8 cellular contexts compared by ENCODE assay signal in the genomic region with DNA sequence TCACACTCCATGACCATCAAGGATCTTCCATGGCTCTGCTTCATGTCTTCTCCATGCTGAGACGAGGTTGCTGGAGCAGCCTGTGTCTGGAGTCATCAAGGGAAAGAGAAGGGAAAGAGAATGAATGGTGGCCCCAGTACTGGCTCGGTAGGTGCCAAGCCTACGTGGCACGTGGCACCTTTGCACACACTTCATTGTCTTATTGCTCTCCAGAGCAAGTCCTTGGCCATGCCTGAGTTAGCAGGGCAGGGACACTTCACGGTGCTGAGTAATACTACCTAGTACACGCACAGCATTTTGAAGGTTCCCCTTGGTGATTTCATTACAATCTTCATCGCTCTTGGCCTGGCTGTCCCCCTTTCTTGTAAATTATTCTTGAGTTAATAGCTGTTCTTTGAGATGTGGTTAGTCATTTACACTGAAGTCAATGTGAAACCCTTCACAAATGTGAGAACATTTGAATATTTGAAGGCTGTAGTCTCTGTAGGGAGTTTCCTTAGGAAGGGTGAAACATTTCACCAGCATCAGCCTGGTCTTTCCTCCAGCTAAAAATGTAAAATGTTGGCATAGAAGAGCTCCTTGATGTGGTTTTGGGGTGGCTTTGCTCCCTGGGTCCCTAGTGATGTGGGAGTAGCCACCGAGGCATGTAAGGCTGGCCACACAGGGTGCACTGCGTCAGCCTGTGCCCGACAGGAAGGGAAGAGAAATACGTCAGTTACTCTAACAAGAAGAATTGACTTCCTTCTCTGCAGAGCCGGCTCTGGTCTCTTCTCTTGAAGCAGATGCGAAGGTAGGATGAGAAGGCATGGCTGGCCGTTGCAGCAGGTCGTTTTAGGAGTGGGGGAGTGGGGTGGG. TPM values are rescaled to one million over a fixed set of nuclear protein-coding genes. Genes with fewer than 3 reads are reported as not detected.
DNase-seq lines count a peak whose midpoint lies in the region; ATAC-seq and TF ChIP-seq lines count a peak whose summit lies in the region.

A gene with protein sequence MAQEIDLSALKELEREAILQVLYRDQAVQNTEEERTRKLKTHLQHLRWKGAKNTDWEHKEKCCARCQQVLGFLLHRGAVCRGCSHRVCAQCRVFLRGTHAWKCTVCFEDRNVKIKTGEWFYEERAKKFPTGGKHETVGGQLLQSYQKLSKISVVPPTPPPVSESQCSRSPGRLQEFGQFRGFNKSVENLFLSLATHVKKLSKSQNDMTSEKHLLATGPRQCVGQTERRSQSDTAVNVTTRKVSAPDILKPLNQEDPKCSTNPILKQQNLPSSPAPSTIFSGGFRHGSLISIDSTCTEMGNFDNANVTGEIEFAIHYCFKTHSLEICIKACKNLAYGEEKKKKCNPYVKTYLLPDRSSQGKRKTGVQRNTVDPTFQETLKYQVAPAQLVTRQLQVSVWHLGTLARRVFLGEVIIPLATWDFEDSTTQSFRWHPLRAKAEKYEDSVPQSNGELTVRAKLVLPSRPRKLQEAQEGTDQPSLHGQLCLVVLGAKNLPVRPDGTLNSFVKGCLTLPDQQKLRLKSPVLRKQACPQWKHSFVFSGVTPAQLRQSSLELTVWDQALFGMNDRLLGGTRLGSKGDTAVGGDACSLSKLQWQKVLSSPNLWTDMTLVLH (plus strand): TSS at position 766 of the 855 bp plus-strand sequence. CDS start 13,215 bp downstream, outside the sequence.

- H3K36me3 Mint-ChIP-seq in natural killer cell = no peaks in the 10 kb centered on the region

- TF ChIP-seq EP300 in Ishikawa (IDR thresholded peaks at IDR 0.05; ENCODE audit: borderline replicate concordance) = no peak; the same call in 1 of the 2 replicates

- H3K9ac ChIP-seq in colonic mucosa (ENCODE audit: low read depth in 2 of 2, low read length in 2 of 2) = peak within 1 kb of the TSS in 1 of 2 donors; percentile 59

- intact Hi-C loops in colonic mucosa (cut with DNase I) (no loop called here), natural killer cell (cut with micrococcal nuclease) (loop anchor here (1.0 to 10.0 kb wide), 6 partner anchors 82 to 1325 kb away; no protein-coding TSS in a partner anchor)

- no peaks in the 10 kb centered on the region for H3K9me3 Mint-ChIP-seq in natural killer cell

- no peak for TF ChIP-seq RAD21 in Ishikawa (IDR thresholded peaks at IDR 0.05; ENCODE audit: low read depth)

- H3K27ac ChIP-seq in colonic mucosa (peak within 1 kb of the TSS; percentile 36), thoracic aorta (peak within 1 kb of the TSS; percentile 30 to 58)

- H3K9me3 ChIP-seq in colonic mucosa (no peaks in the 10 kb centered on the region), thoracic aorta (no peaks in the 10 kb centered on the region)

- no peak for TF ChIP-seq CTCF in colonic mucosa (IDR thresholded peaks at IDR 0.05)
- TF ChIP-seq CTCF in natural killer cell (IDR thresholded peaks at IDR 0.05) = no peak
- TF ChIP-seq CTCF in thoracic aorta (IDR thresholded peaks at IDR 0.05) = no peak

- H3K4me3 ChIP-seq in colonic mucosa (no peak within 1 kb of the TSS), thoracic aorta (peak within 1 kb of the TSS; percentile 37)

- peaks cover 4% of the 10 kb centered on the region for H3K4me1 ChIP-seq in colonic mucosa
- H3K4me1 ChIP-seq in thoracic aorta (ENCODE audit: control insufficient read depth in 1 of 2, low read depth in 2 of 2) = peaks cover 0 to 29% of the 10 kb centered on the region in 2 donors

- peak within 1 kb of the TSS; percentile 87 for H3K4me3 Mint-ChIP-seq in natural killer cell

- H3K4me1 Mint-ChIP-seq in natural killer cell = peaks cover 57 to 62% of the 10 kb centered on the region in 2 donors

- H3K36me3 ChIP-seq in colonic mucosa = no peaks in the 10 kb centered on the region
- no peaks in the 10 kb centered on the region for H3K36me3 ChIP-seq in thoracic aorta

- H3K27me3 ChIP-seq in colonic mucosa (no peaks in the 10 kb centered on the region), thoracic aorta (replicated peaks; ENCODE audit: insufficient read depth) (no peaks in the 10 kb centered on the region)

- no peaks in the 10 kb centered on the region for H3K27me3 Mint-ChIP-seq in natural killer cell (ENCODE audit: low read depth in 2 of 2)

- H3K27ac Mint-ChIP-seq in natural killer cell = peak within 1 kb of the TSS; percentile 96 to 99

- DNase-seq in DMS53 (lab: John Stamatoyannopoulos, UW) (peak; percentile 89), colonic mucosa (peak; percentile 55), natural killer cell (peak; percentile 62), thoracic aorta (ENCODE audit: low spot score) (no peak), 8988T (no peak)
- DNase-seq in activated CD4-positive, CD25-positive, alpha-beta regulatory T cell treated with anti-CD3 and anti-CD28 coated beads, Interleukin-2, amount 50 U/mL, for 72 hours = peak; percentile 73

- peak; percentile 48 for ATAC-seq in GM21447 (IDR thresholded peaks at IDR 0.05; ENCODE audit: unreplicated experiment)
- ATAC-seq in natural killer cell = peak; percentile 47 to 73 (median 60)
- no peak for ATAC-seq in thoracic aorta (ENCODE audit: insufficient number of reproducible peaks, low FRiP score, low read depth)

TF ChIP-seq in Ishikawa, 13 proteins besides CTCF, POLR2A, EP300 and RAD21:
- TF ChIP-seq, protein P1, sequence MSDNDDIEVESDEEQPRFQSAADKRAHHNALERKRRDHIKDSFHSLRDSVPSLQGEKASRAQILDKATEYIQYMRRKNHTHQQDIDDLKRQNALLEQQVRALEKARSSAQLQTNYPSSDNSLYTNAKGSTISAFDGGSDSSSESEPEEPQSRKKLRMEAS (IDR thresholded peaks at IDR 0.05) = peak; percentile 97
- TF ChIP-seq EGR1 (IDR thresholded peaks at IDR 0.05) = no peak
- TF ChIP-seq, protein P2, sequence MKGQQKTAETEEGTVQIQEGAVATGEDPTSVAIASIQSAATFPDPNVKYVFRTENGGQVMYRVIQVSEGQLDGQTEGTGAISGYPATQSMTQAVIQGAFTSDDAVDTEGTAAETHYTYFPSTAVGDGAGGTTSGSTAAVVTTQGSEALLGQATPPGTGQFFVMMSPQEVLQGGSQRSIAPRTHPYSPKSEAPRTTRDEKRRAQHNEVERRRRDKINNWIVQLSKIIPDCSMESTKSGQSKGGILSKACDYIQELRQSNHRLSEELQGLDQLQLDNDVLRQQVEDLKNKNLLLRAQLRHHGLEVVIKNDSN (IDR thresholded peaks at IDR 0.05) = peak; percentile 67
TF ChIP-seq in Ishikawa: peak in this region for 2.

RNA-seq across cellular contexts. Expression of the gene that starts here (rescaled TPM):
- total RNA-seq in colonic mucosa = 1 to 10 TPM; 1.1 to 3.1 TPM
- total RNA-seq in natural killer cell = 100 to 1,000 TPM in 1 of 3 donors, 10 to 100 TPM in 2; 84.1 to 143 (median 89.0) TPM
- total RNA-seq in thoracic aorta = 1 to 10 TPM; 7.1 to 9.6 TPM

Comparison
In these comparisons a context has a peak if more than half of its experiments do, and no peak if none do; other contexts are left out.
1. RNA of the gene that starts here (total RNA-seq): 84.1 to 143 TPM in natural killer cell; 7.1 to 9.6 TPM in thoracic aorta and 1.1 to 3.1 TPM in colonic mucosa; every median in the first group is over 4 times any median in the second.
2. DNase-seq: peak in DMS53 (single experiment), activated CD4-positive, CD25-positive, alpha-beta regulatory T cell treated with anti-CD3 and anti-CD28 coated beads, Interleukin-2, amount 50 U/mL, for 72 hours (single experiment), colonic mucosa (single experiment) and natural killer cell (single experiment); none in thoracic aorta (single experiment) and 8988T (single experiment).